Comparison of ENCODE assay signal across 16 cellular contexts in genomic region chr5:177528631-177529030, GRCh38. TPM values are rescaled to one million over a fixed set of nuclear protein-coding genes. Genes with fewer than 3 reads are reported as not detected.
DNase-seq lines count a peak whose midpoint lies in the region; ATAC-seq and TF ChIP-seq lines count a peak whose summit lies in the region.
"Had no signal": no experiment of that assay in that cellular context is flagged by ENCODE, and none has a peak within 500 bp of the region (broad histone marks: within the 10 kb centered on the region; RNA-seq: fewer than 3 reads in every experiment).

No MANE protein-coding gene starts in this region.

- no peaks in the 10 kb centered on the region for H3K4me1 ChIP-seq in osteoblast (ENCODE audit: insufficient read depth, low read length)
- H3K4me1 ChIP-seq: BLaER1 had no signal

- H3K27me3 ChIP-seq in osteoblast (ENCODE audit: insufficient read depth, low read length), result no peaks in the 10 kb centered on the region
- H3K27me3 ChIP-seq: BLaER1 had no signal

- intact Hi-C loops in Right ventricle myocardium inferior (cut with DNase I), result no loop called here
- intact Hi-C loops in cardiac septum (cut with DNase I), result no loop called here

- no peak overlapping the region for H2AFZ ChIP-seq in osteoblast (ENCODE audit: low read length)
- H2AFZ ChIP-seq: GM23248 had no signal

- H3K79me2 ChIP-seq in osteoblast (ENCODE audit: insufficient read depth, low read length), result peaks cover 51% of the 10 kb centered on the region

- ATAC-seq in Right ventricle myocardium inferior (no peak), HG02642 (IDR thresholded peaks at IDR 0.05; ENCODE audit: poor library complexity, unreplicated experiment) (no peak)
- no peak for ATAC-seq in activated naive CD4-positive, alpha-beta T cell treated with anti-CD3 and anti-CD28 coated beads, Interleukin-2, amount 50 U/mL, for 72 hours

- H3K27ac ChIP-seq in osteoblast (ENCODE audit: low read depth, low read length) (no peak overlapping the region), skin epidermis (peak overlapping the region in 11 of 21 experiments; percentile 5 to 86 (median 60))
- H3K27ac ChIP-seq: 22Rv1, BLaER1, GM23248 had no signal

- H3K27ac Mint-ChIP-seq in activated naive CD4-positive, alpha-beta T cell treated with anti-CD3 and anti-CD28 coated beads, Interleukin-2, amount 50 U/mL, for 72 hours, result no peak overlapping the region

- H4K20me1 ChIP-seq in osteoblast (ENCODE audit: insufficient read depth, low read length), result peaks cover 40% of the 10 kb centered on the region

- H3K9me3 Mint-ChIP-seq in activated naive CD4-positive, alpha-beta T cell treated with anti-CD3 and anti-CD28 coated beads, Interleukin-2, amount 50 U/mL, for 72 hours, result no peaks in the 10 kb centered on the region
- H3K9me3 Mint-ChIP-seq: CD8-positive, alpha-beta memory T cell; IgD-negative memory B cell had no signal

- no peak overlapping the region for H3K4me2 ChIP-seq in osteoblast (ENCODE audit: insufficient read depth, low read length)
- H3K4me2 ChIP-seq: BLaER1 had no signal

- no peaks in the 10 kb centered on the region for H3K9me3 ChIP-seq in osteoblast (ENCODE audit: low read depth, low read length)
- H3K9me3 ChIP-seq: BLaER1 had no signal

- TF ChIP-seq CTCF in osteoblast (IDR thresholded peaks at IDR 0.05; ENCODE audit: extremely low read depth, low read depth, low read length), result no peak

- H3K36me3 Mint-ChIP-seq in activated naive CD4-positive, alpha-beta T cell treated with anti-CD3 and anti-CD28 coated beads, Interleukin-2, amount 50 U/mL, for 72 hours, result no peaks in the 10 kb centered on the region

- H3K36me3 ChIP-seq in osteoblast (ENCODE audit: insufficient read depth, low read length), result peaks cover 75% of the 10 kb centered on the region

- H3K4me3 ChIP-seq in osteoblast (ENCODE audit: insufficient read depth, low read length) (no peak overlapping the region), skin epidermis (no peak overlapping the region)
- H3K4me3 ChIP-seq: BLaER1, GM23248 had no signal

- DNase-seq in Right ventricle myocardium inferior (ENCODE audit: missing footprints), result peak; percentile 27
- no peak for DNase-seq in cardiac septum (ENCODE audit: low spot score)
- peak; percentile 82 for DNase-seq in osteoblast (ENCODE audit: insufficient read length, low spot score, missing footprints)
- DNase-seq in NCI-H2171 treated with DMSO at 0.1 percent for 48 hours (lab: John Stamatoyannopoulos, UW), result no peak
- DNase-seq in occipital lobe (lab: John Stamatoyannopoulos, UW), result no peak
- DNase-seq in activated naive CD4-positive, alpha-beta T cell treated with anti-CD3 and anti-CD28 coated beads, Interleukin-2, amount 50 U/mL, for 72 hours (ENCODE audit: low spot score in 2 of 2), result no peak
- DNase-seq: AML-193, DMS53, GM23248, H7 had no signal

RNA-seq across cellular contexts. Expression of gene DDX41, which starts 11.9 kb away (rescaled TPM):
- total RNA-seq in Right ventricle myocardium inferior (30.1 TPM), cardiac septum (37.9 TPM), osteoblast (49.5 and 68.4 TPM in 2 replicates), occipital lobe (63.5 TPM)
- 100 to 1,000 TPM in 1 of 2 donors, 10 to 100 TPM in 1; 70.1 to 230 TPM for total RNA-seq in activated naive CD4-positive, alpha-beta T cell treated with anti-CD3 and anti-CD28 coated beads, Interleukin-2, amount 50 U/mL, for 72 hours

RNA-seq across cellular contexts. Expression of gene DOK3, which starts 19.0 kb away (rescaled TPM):
- total RNA-seq in Right ventricle myocardium inferior (4.4 TPM), cardiac septum (4.7 TPM), osteoblast (1.1 and 1.5 TPM in 2 replicates), occipital lobe (3.0 TPM)
- total RNA-seq in activated naive CD4-positive, alpha-beta T cell treated with anti-CD3 and anti-CD28 coated beads, Interleukin-2, amount 50 U/mL, for 72 hours, result 10 to 100 TPM in 1 of 2 donors, 1 to 10 TPM in 1; 1.8 to 14.9 TPM

RNA-seq across cellular contexts. Expression of gene FAM193B, which starts 25.7 kb away (rescaled TPM):
- total RNA-seq in Right ventricle myocardium inferior, result 29.5 TPM
- total RNA-seq in cardiac septum, result 25.4 TPM
- 29.2 and 32.6 TPM in 2 replicates for total RNA-seq in osteoblast
- 32.1 TPM for total RNA-seq in occipital lobe
- total RNA-seq in activated naive CD4-positive, alpha-beta T cell treated with anti-CD3 and anti-CD28 coated beads, Interleukin-2, amount 50 U/mL, for 72 hours, result 100 to 1,000 TPM in 1 of 2 donors, 10 to 100 TPM in 1; 73.1 to 108 TPM

RNA-seq across cellular contexts. Expression of gene PDLIM7, which starts 31.2 kb away (rescaled TPM):
- total RNA-seq in Right ventricle myocardium inferior (43.1 TPM), cardiac septum (133 TPM), osteoblast (157 and 159 TPM in 2 replicates), occipital lobe (7.8 TPM)
- 10 to 100 TPM; 44.6 to 47.5 TPM for total RNA-seq in activated naive CD4-positive, alpha-beta T cell treated with anti-CD3 and anti-CD28 coated beads, Interleukin-2, amount 50 U/mL, for 72 hours

RNA-seq across cellular contexts. Expression of gene DBN1, which starts 55.2 kb away (rescaled TPM):
- total RNA-seq in Right ventricle myocardium inferior (32.2 TPM), cardiac septum (27.5 TPM), osteoblast (121 and 139 TPM in 2 replicates), occipital lobe (170 TPM)
- total RNA-seq in activated naive CD4-positive, alpha-beta T cell treated with anti-CD3 and anti-CD28 coated beads, Interleukin-2, amount 50 U/mL, for 72 hours, result 10 to 100 TPM in 1 of 2 donors, 1 to 10 TPM in 1; 5.5 to 20.2 TPM

Comparison
In these comparisons a context has a peak if more than half of its experiments do, and no peak if none do; other contexts are left out.
1. DNase-seq: peak in Right ventricle myocardium inferior (single experiment) and osteoblast (single experiment); none in cardiac septum (single experiment), NCI-H2171 treated with DMSO at 0.1 percent for 48 hours (single experiment), occipital lobe (single experiment) and activated naive CD4-positive, alpha-beta T cell treated with anti-CD3 and anti-CD28 coated beads, Interleukin-2, amount 50 U/mL, for 72 hours (0 of 2).